14 cellular contexts compared by ENCODE assay signal in the genomic region with DNA sequence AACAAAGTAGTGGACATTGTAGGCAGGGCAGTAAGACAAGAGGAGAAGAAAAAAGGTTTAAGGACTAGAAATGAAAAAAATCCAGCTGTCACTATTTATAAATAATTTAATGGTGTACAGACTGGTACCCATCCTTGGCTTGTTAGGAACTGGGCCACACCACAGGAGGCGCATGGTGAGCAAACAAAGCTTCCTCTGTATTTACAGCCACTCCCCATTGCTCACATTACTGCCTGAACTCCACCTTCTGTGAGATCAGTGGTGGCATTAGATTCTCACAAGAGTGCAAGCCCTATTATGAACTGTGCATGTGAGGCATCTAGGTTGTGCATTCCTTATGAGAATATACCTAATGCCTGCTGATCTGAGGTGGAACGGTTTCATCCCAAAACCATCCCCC.
A peak's percentile ranks its signal among the peaks of the same experiment; 100 is the strongest.
DNase-seq lines count a peak whose midpoint lies in the region; ATAC-seq and TF ChIP-seq lines count a peak whose summit lies in the region.
"Had no signal": no experiment of that assay in that cellular context is flagged by ENCODE, and none has a peak within 500 bp of the region (broad histone marks: within the 10 kb centered on the region; RNA-seq: fewer than 3 reads in every experiment).

No MANE protein-coding gene starts in this region.

- H3K4me1 ChIP-seq in SJCRH30 (0 out of 2 replicates have a peak, but pooled peaks cover 3% of the 10 kb centered on the region), psoas muscle (no peaks in the 10 kb centered on the region)

- H3K9me3 ChIP-seq in SJCRH30 (replicated peaks) (no peaks in the 10 kb centered on the region), psoas muscle (no peaks in the 10 kb centered on the region)

- intact Hi-C loops in activated CD4-positive, alpha-beta T cell treated with anti-CD3 and anti-CD28 coated beads, Interleukin-2, amount 10 ng/mL, durations not matched to agents 24 days and 14 days (cut with micrococcal nuclease) = no loop called here
- intact Hi-C loops in left colon (cut with DNase I, micrococcal nuclease) = no loop called here
- intact Hi-C loops in psoas muscle (cut with DNase I) = no loop called here

- H3K4me3 ChIP-seq in SJCRH30 (no peak overlapping the region), psoas muscle (no peak overlapping the region)
- H3K4me3 ChIP-seq: K562 had no signal

- H3K27ac Mint-ChIP-seq in activated CD4-positive, alpha-beta T cell treated with anti-CD3 and anti-CD28 coated beads, Interleukin-2, amount 10 ng/mL, durations not matched to agents 24 days and 14 days = no peak overlapping the region
- H3K27ac Mint-ChIP-seq: B cell; CD4-positive, alpha-beta T cell; HFFc6 had no signal

- WGBS in psoas muscle, 3 donors = 73 to 82% (median 81%) methylated on average over 2 of the region's 2 CpGs

- ATAC-seq in left colon (peak; percentile 69), psoas muscle (no peak), GM21576 (IDR thresholded peaks at IDR 0.05; ENCODE audit: unreplicated experiment) (no peak)
- ATAC-seq: K562 had no signal

- H3K36me3 ChIP-seq in SJCRH30 (no peaks in the 10 kb centered on the region), psoas muscle (ENCODE audit: insufficient read depth in 1 of 2, low read depth in 1 of 2) (no peaks in the 10 kb centered on the region)

- H3K36me3 Mint-ChIP-seq in activated CD4-positive, alpha-beta T cell treated with anti-CD3 and anti-CD28 coated beads, Interleukin-2, amount 10 ng/mL, durations not matched to agents 24 days and 14 days (ENCODE audit: low read depth) = no peaks in the 10 kb centered on the region

- DNase-seq in activated CD4-positive, alpha-beta T cell treated with anti-CD3 and anti-CD28 coated beads, Interleukin-2, amount 10 ng/mL, durations not matched to agents 24 days and 14 days = peak; percentile 22
- DNase-seq in activated CD4-positive, alpha-beta T cell treated with anti-CD3 and anti-CD28 coated beads, Interleukin-2, amount 50 U/mL, for 4 hours = no peak
- peak; percentile 62 for DNase-seq in NCI-H146 (lab: John Stamatoyannopoulos, UW)
- DNase-seq in SJCRH30 = peak; percentile 17 to 50
- peak in 1 of 2 donors; percentile 12 for DNase-seq in left colon
- no peak for DNase-seq in psoas muscle
- DNase-seq in SHP77 (lab: John Stamatoyannopoulos, UW) = no peak
- DNase-seq: C1 segment of cervical spinal cord; CD4-positive, alpha-beta T cell; HCEC 1CT; HFFc6 had no signal

- H3K9me3 Mint-ChIP-seq in activated CD4-positive, alpha-beta T cell treated with anti-CD3 and anti-CD28 coated beads, Interleukin-2, amount 10 ng/mL, durations not matched to agents 24 days and 14 days = peaks cover 7% of the 10 kb centered on the region
- H3K9me3 Mint-ChIP-seq: CD4-positive, alpha-beta T cell had no signal

- no peaks in the 10 kb centered on the region for H3K4me1 Mint-ChIP-seq in activated CD4-positive, alpha-beta T cell treated with anti-CD3 and anti-CD28 coated beads, Interleukin-2, amount 10 ng/mL, durations not matched to agents 24 days and 14 days
- H3K4me1 Mint-ChIP-seq: B cell had no signal

- no peak overlapping the region for H3K27ac ChIP-seq in SJCRH30
- no peak overlapping the region for H3K27ac ChIP-seq in psoas muscle

- TF ChIP-seq CTCF in psoas muscle (IDR thresholded peaks at IDR 0.05) = no peak

- H3K27me3 Mint-ChIP-seq in activated CD4-positive, alpha-beta T cell treated with anti-CD3 and anti-CD28 coated beads, Interleukin-2, amount 10 ng/mL, durations not matched to agents 24 days and 14 days = no peaks in the 10 kb centered on the region
- H3K27me3 Mint-ChIP-seq: B cell; CD4-positive, alpha-beta T cell had no signal

- no peaks in the 10 kb centered on the region for H3K27me3 ChIP-seq in SJCRH30
- H3K27me3 ChIP-seq in psoas muscle (ENCODE audit: insufficient read depth in 3 of 3, low read length in 2 of 3) = no peaks in the 10 kb centered on the region

- H3K4me3 Mint-ChIP-seq in activated CD4-positive, alpha-beta T cell treated with anti-CD3 and anti-CD28 coated beads, Interleukin-2, amount 10 ng/mL, durations not matched to agents 24 days and 14 days = no peak overlapping the region
- H3K4me3 Mint-ChIP-seq: B cell; CD4-positive, alpha-beta T cell; HFFc6 had no signal

Comparison
In these comparisons a context has a peak if more than half of its experiments do, and no peak if none do; other contexts are left out.
1. DNase-seq: peak in activated CD4-positive, alpha-beta T cell treated with anti-CD3 and anti-CD28 coated beads, Interleukin-2, amount 10 ng/mL, durations not matched to agents 24 days and 14 days (single experiment), NCI-H146 (single experiment) and SJCRH30 (2 of 2); none in activated CD4-positive, alpha-beta T cell treated with anti-CD3 and anti-CD28 coated beads, Interleukin-2, amount 50 U/mL, for 4 hours (0 of 2), psoas muscle (0 of 2) and SHP77 (0 of 2).